In genomic region chr4:17511950-17512795, GRCh38 we compare ENCODE assay signal across 1 cellular context.
TF ChIP-seq lines count a peak whose summit lies in the region.

TSS of gene QDPR (minus strand) at chr4:17512090. CDS start at chr4:17512054, 36 bp downstream.

TF ChIP-seq in HepG2, 621 proteins besides CTCF, POLR2A, EP300 and RAD21 (continued from another document and continues in another):
- TF ChIP-seq, protein P1, sequence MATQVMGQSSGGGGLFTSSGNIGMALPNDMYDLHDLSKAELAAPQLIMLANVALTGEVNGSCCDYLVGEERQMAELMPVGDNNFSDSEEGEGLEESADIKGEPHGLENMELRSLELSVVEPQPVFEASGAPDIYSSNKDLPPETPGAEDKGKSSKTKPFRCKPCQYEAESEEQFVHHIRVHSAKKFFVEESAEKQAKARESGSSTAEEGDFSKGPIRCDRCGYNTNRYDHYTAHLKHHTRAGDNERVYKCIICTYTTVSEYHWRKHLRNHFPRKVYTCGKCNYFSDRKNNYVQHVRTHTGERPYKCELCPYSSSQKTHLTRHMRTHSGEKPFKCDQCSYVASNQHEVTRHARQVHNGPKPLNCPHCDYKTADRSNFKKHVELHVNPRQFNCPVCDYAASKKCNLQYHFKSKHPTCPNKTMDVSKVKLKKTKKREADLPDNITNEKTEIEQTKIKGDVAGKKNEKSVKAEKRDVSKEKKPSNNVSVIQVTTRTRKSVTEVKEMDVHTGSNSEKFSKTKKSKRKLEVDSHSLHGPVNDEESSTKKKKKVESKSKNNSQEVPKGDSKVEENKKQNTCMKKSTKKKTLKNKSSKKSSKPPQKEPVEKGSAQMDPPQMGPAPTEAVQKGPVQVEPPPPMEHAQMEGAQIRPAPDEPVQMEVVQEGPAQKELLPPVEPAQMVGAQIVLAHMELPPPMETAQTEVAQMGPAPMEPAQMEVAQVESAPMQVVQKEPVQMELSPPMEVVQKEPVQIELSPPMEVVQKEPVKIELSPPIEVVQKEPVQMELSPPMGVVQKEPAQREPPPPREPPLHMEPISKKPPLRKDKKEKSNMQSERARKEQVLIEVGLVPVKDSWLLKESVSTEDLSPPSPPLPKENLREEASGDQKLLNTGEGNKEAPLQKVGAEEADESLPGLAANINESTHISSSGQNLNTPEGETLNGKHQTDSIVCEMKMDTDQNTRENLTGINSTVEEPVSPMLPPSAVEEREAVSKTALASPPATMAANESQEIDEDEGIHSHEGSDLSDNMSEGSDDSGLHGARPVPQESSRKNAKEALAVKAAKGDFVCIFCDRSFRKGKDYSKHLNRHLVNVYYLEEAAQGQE (IDR thresholded peaks at IDR 0.05; ENCODE audit: borderline replicate concordance in 1 of 2, low read depth in 1 of 2, low read length in 2 of 2) = no peak; a peak in 1 of 4 replicates
- no peak for TF ChIP-seq ZFYVE20 (CRISPR knock-in tag; IDR thresholded peaks at IDR 0.05; ENCODE audit: borderline replicate concordance, low read depth)
- no peak for TF ChIP-seq ATF1 (CRISPR knock-in tag; IDR thresholded peaks at IDR 0.05)
- TF ChIP-seq ZHX1 (CRISPR knock-in tag; IDR thresholded peaks at IDR 0.05; ENCODE audit: low read depth) = no peak
- TF ChIP-seq FOXA3 (CRISPR knock-in tag; IDR thresholded peaks at IDR 0.05) = 0 out of 2 replicates have a peak, but pooled peaks have one; percentile 35
- TF ChIP-seq ZNF691 (CRISPR knock-in tag; IDR thresholded peaks at IDR 0.05; ENCODE audit: borderline replicate concordance, low read depth) = no peak
- no peak for TF ChIP-seq HMG20B (CRISPR knock-in tag; conservative IDR thresholded peaks at IDR 0.05)
- TF ChIP-seq ZNF567 (CRISPR knock-in tag; IDR thresholded peaks at IDR 0.05; ENCODE audit: borderline replicate concordance) = no peak
- TF ChIP-seq ZNF614 (CRISPR knock-in tag; IDR thresholded peaks at IDR 0.05; ENCODE audit: borderline replicate concordance) = no peak
- TF ChIP-seq PREB (CRISPR knock-in tag; IDR thresholded peaks at IDR 0.05) = no peak
- TF ChIP-seq ZNF484 (CRISPR knock-in tag; IDR thresholded peaks at IDR 0.05; ENCODE audit: borderline replicate concordance, low read depth) = no peak
- no peak for TF ChIP-seq ZNF496 (CRISPR knock-in tag; IDR thresholded peaks at IDR 0.05; ENCODE audit: insufficient replicate concordance)
- no peak for TF ChIP-seq ZFP36 (IDR thresholded peaks at IDR 0.05; ENCODE audit: borderline replicate concordance, low read depth, low read length, partially characterized antibody)
- no peak for TF ChIP-seq ZNF704 (CRISPR knock-in tag; IDR thresholded peaks at IDR 0.05; ENCODE audit: borderline replicate concordance)
- TF ChIP-seq ZNF747 (CRISPR knock-in tag; IDR thresholded peaks at IDR 0.05; ENCODE audit: borderline replicate concordance) = no peak
- TF ChIP-seq PATZ1 (CRISPR knock-in tag; IDR thresholded peaks at IDR 0.05) = peak; percentile 12
- TF ChIP-seq DMAP1 (CRISPR knock-in tag; IDR thresholded peaks at IDR 0.05) = 0 out of 2 replicates have a peak, but pooled peaks have one; percentile 21
- TF ChIP-seq ZBTB21 (CRISPR knock-in tag; IDR thresholded peaks at IDR 0.05) = no peak
- TF ChIP-seq ERF (CRISPR knock-in tag; IDR thresholded peaks at IDR 0.05) = peak; percentile 39; the same call in 1 of the 2 replicates
- TF ChIP-seq, protein P2, sequence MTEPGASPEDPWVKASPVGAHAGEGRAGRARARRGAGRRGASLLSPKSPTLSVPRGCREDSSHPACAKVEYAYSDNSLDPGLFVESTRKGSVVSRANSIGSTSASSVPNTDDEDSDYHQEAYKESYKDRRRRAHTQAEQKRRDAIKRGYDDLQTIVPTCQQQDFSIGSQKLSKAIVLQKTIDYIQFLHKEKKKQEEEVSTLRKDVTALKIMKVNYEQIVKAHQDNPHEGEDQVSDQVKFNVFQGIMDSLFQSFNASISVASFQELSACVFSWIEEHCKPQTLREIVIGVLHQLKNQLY (CRISPR knock-in tag; IDR thresholded peaks at IDR 0.05) = no peak
- TF ChIP-seq FOXK2 (IDR thresholded peaks at IDR 0.05) = no peak
- no peak for TF ChIP-seq CC2D1A (CRISPR knock-in tag; IDR thresholded peaks at IDR 0.05)
- no peak for TF ChIP-seq HMGXB3 (CRISPR knock-in tag; IDR thresholded peaks at IDR 0.05; ENCODE audit: borderline replicate concordance)
- TF ChIP-seq KLF12 (CRISPR knock-in tag; IDR thresholded peaks at IDR 0.05; ENCODE audit: borderline replicate concordance) = no peak
- no peak for TF ChIP-seq CENPX (CRISPR knock-in tag; IDR thresholded peaks at IDR 0.05)
- no peak for TF ChIP-seq RCOR2 (CRISPR knock-in tag; IDR thresholded peaks at IDR 0.05)
- TF ChIP-seq KDM5B (CRISPR knock-in tag; IDR thresholded peaks at IDR 0.05; ENCODE audit: borderline replicate concordance) = peak; percentile 16; the same call in 1 of the 2 replicates
- TF ChIP-seq ADNP (CRISPR knock-in tag; IDR thresholded peaks at IDR 0.05) = no peak
- TF ChIP-seq ZNF34 (CRISPR knock-in tag; IDR thresholded peaks at IDR 0.05; ENCODE audit: borderline replicate concordance) = no peak
- TF ChIP-seq, protein P3, sequence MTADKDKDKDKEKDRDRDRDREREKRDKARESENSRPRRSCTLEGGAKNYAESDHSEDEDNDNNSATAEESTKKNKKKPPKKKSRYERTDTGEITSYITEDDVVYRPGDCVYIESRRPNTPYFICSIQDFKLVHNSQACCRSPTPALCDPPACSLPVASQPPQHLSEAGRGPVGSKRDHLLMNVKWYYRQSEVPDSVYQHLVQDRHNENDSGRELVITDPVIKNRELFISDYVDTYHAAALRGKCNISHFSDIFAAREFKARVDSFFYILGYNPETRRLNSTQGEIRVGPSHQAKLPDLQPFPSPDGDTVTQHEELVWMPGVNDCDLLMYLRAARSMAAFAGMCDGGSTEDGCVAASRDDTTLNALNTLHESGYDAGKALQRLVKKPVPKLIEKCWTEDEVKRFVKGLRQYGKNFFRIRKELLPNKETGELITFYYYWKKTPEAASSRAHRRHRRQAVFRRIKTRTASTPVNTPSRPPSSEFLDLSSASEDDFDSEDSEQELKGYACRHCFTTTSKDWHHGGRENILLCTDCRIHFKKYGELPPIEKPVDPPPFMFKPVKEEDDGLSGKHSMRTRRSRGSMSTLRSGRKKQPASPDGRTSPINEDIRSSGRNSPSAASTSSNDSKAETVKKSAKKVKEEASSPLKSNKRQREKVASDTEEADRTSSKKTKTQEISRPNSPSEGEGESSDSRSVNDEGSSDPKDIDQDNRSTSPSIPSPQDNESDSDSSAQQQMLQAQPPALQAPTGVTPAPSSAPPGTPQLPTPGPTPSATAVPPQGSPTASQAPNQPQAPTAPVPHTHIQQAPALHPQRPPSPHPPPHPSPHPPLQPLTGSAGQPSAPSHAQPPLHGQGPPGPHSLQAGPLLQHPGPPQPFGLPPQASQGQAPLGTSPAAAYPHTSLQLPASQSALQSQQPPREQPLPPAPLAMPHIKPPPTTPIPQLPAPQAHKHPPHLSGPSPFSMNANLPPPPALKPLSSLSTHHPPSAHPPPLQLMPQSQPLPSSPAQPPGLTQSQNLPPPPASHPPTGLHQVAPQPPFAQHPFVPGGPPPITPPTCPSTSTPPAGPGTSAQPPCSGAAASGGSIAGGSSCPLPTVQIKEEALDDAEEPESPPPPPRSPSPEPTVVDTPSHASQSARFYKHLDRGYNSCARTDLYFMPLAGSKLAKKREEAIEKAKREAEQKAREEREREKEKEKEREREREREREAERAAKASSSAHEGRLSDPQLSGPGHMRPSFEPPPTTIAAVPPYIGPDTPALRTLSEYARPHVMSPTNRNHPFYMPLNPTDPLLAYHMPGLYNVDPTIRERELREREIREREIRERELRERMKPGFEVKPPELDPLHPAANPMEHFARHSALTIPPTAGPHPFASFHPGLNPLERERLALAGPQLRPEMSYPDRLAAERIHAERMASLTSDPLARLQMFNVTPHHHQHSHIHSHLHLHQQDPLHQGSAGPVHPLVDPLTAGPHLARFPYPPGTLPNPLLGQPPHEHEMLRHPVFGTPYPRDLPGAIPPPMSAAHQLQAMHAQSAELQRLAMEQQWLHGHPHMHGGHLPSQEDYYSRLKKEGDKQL (CRISPR knock-in tag; IDR thresholded peaks at IDR 0.05; ENCODE audit: low read depth) = no peak
- no peak for TF ChIP-seq TOE1 (CRISPR knock-in tag; IDR thresholded peaks at IDR 0.05)
- no peak for TF ChIP-seq ZNF569 (CRISPR knock-in tag; IDR thresholded peaks at IDR 0.05; ENCODE audit: borderline replicate concordance)
- TF ChIP-seq ZNF678 (CRISPR knock-in tag; IDR thresholded peaks at IDR 0.05) = no peak
- no peak for TF ChIP-seq ZNF20 (CRISPR knock-in tag; IDR thresholded peaks at IDR 0.05)
- peak; percentile 52; the same call in 1 of the 2 replicates for TF ChIP-seq NR2C2 (CRISPR knock-in tag; IDR thresholded peaks at IDR 0.05; ENCODE audit: borderline replicate concordance)
- TF ChIP-seq POLR2AphosphoS2 (IDR thresholded peaks at IDR 0.05; ENCODE audit: low read depth, low read length) = no peak
- TF ChIP-seq RELA (CRISPR knock-in tag; IDR thresholded peaks at IDR 0.05) = no peak
- no peak for TF ChIP-seq NBN (conservative IDR thresholded peaks at IDR 0.05)
